9 cellular contexts compared by ENCODE assay signal in the genomic region with DNA sequence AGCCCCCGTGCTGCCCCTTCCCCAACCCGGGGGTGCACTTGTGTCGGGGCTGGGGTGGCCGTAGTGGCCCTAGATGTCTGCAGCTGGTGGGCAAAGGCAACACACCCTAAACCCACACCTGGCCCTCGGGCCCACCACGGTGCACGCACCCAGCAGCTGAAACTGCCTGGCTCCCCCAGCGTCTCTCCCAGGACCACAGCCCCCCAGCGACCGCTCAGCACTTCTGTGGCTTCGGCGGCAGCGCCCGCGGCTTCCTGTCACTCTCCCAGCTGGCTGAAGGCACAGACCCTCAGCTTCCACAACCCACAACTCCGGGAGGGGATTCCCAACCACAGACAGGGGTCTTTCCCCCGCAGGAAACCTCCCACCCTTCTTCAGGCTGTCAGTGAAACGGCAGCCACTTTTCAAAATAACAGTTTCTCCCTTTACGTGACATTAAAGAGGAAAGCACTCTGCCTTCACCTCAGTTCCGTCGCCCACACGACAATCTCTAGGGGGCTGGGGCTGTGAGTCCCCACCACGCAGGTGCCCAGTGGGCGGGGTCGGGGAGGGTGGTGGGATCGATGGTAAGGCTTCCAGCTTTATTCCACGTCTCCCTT.
DNase-seq lines count a peak whose midpoint lies in the region; ATAC-seq and TF ChIP-seq lines count a peak whose summit lies in the region.
"Had no signal": no experiment of that assay in that cellular context is flagged by ENCODE, and none has a peak within 500 bp of the region (broad histone marks: within the 10 kb centered on the region; RNA-seq: fewer than 3 reads in every experiment).

No MANE protein-coding gene starts in this region.

- H3K27ac ChIP-seq in RWPE1 (peak overlapping the region; percentile 49; the same call in 1 of the 2 replicates), brain microvascular endothelial cell (peak overlapping the region; percentile 74), stomach smooth muscle (ENCODE audit: low read length) (peak overlapping the region; percentile 99)

- H3K4me3 ChIP-seq in brain microvascular endothelial cell (ENCODE audit: low read depth, low read length) (no peak overlapping the region), mucosa of stomach (ENCODE audit: low read length) (no peak overlapping the region), stomach smooth muscle (ENCODE audit: low read length in 2 of 2) (peak overlapping the region in 1 of 2 donors; percentile 35)

- no peak for DNase-seq in RWPE1 (ENCODE audit: low spot score)
- DNase-seq in brain microvascular endothelial cell: no peak
- DNase-seq in NCI-H2107 treated with DMSO at 0.1 percent for 48 hours (lab: John Stamatoyannopoulos, UW; ENCODE audit: unreplicated experiment): no peak
- no peak for DNase-seq in RPMI8226

- POLR2A ChIA-PET in RWPE1 (lab: Yijun Ruan, JAX; ENCODE audit: low non-redundant PET): no interaction called here

- peaks cover 15% of the 10 kb centered on the region for H3K4me1 ChIP-seq in mucosa of stomach (ENCODE audit: control insufficient read depth, insufficient read depth, low read length)
- H3K4me1 ChIP-seq in stomach smooth muscle (ENCODE audit: control insufficient read depth, insufficient read depth, low read length): peaks cover 50% of the 10 kb centered on the region

- H3K36me3 ChIP-seq in brain microvascular endothelial cell (replicated peaks) (no peaks in the 10 kb centered on the region), mucosa of stomach (ENCODE audit: control insufficient read depth, insufficient read depth, low read length) (no peaks in the 10 kb centered on the region), stomach smooth muscle (ENCODE audit: control insufficient read depth in 2 of 2, insufficient read depth in 2 of 2, low read length in 2 of 2) (no peaks in the 10 kb centered on the region)
- H3K36me3 ChIP-seq: MG63 had no signal

- in situ Hi-C loops in brain microvascular endothelial cell (cut with HindIII; ENCODE audit: low pct_ligation_motif_present, low sequenced_read_pairs): no loop called here

- CTCF ChIA-PET in RWPE1 (lab: Yijun Ruan, JAX): no interaction called here

- no peaks in the 10 kb centered on the region for H3K9me3 ChIP-seq in mucosa of stomach (ENCODE audit: control insufficient read depth, low read length)
- H3K9me3 ChIP-seq in stomach smooth muscle (ENCODE audit: control insufficient read depth in 2 of 2, low read length in 2 of 2): peaks cover 0 to 5% of the 10 kb centered on the region in 2 donors

- no peak for TF ChIP-seq CTCF in RWPE1 (conservative IDR thresholded peaks at IDR 0.05; ENCODE audit: low read depth)
- peak; percentile 4 for TF ChIP-seq CTCF in brain microvascular endothelial cell (IDR thresholded peaks at IDR 0.05; ENCODE audit: low read depth, low read length, missing control alignments)

- peak overlapping the region; percentile 31 for H3K9ac ChIP-seq in mucosa of stomach (ENCODE audit: low read length)
- peak overlapping the region; percentile 79 to 81 for H3K9ac ChIP-seq in stomach smooth muscle (ENCODE audit: low read length in 2 of 2)

- H3K27me3 ChIP-seq in brain microvascular endothelial cell (replicated peaks): no peaks in the 10 kb centered on the region
- H3K27me3 ChIP-seq in mucosa of stomach (ENCODE audit: control insufficient read depth, insufficient read depth, low read length): no peaks in the 10 kb centered on the region
- no peaks in the 10 kb centered on the region for H3K27me3 ChIP-seq in stomach smooth muscle (ENCODE audit: control insufficient read depth in 1 of 2, insufficient read depth in 2 of 2, low read length in 2 of 2)
- H3K27me3 ChIP-seq: MG63 had no signal

- ATAC-seq in GM21529 (IDR thresholded peaks at IDR 0.05; ENCODE audit: unreplicated experiment) (no peak), GM21786 (IDR thresholded peaks at IDR 0.05; ENCODE audit: unreplicated experiment) (no peak)

Comparison
In these comparisons a context has a peak if more than half of its experiments do, and no peak if none do; other contexts are left out.
1. H3K27ac ChIP-seq: peak in every context shown above with its lines; median percentile 99 in stomach smooth muscle; 74 in brain microvascular endothelial cell; 49 in RWPE1.